ENCODE assay signal across 13 cellular contexts in genomic region chrX:67619253-67619652, GRCh38.
DNase-seq lines count a peak whose midpoint lies in the region; ATAC-seq, FAIRE-seq and TF ChIP-seq lines count a peak whose summit lies in the region.
"Had no signal": no experiment of that assay in that cellular context is flagged by ENCODE, and none has a peak within 500 bp of the region (broad histone marks: within the 10 kb centered on the region; RNA-seq: fewer than 3 reads in every experiment).

No MANE protein-coding gene starts in this region.

- H3K27me3 Mint-ChIP-seq in MCF 10A (ENCODE audit: insufficient read depth, unreplicated experiment): no peaks in the 10 kb centered on the region
- H3K27me3 Mint-ChIP-seq in progenitor cell of endocrine pancreas: no peaks in the 10 kb centered on the region

- H3K4me1 ChIP-seq in breast epithelium: no peaks in the 10 kb centered on the region
- H3K4me1 ChIP-seq: sigmoid colon had no signal

- TF ChIP-seq CTCF in MCF 10A (IDR thresholded peaks at IDR 0.05; ENCODE audit: unreplicated experiment) (no peak), breast epithelium (IDR thresholded peaks at IDR 0.05) (no peak), astrocyte of the spinal cord (IDR thresholded peaks at IDR 0.05; ENCODE audit: low read depth, low read length) (no peak), GM10248 (IDR thresholded peaks at IDR 0.05; ENCODE audit: control extremely low read depth, extremely low read depth, low read depth, missing control alignments) (no peak), progenitor cell of endocrine pancreas (IDR thresholded peaks at IDR 0.05; ENCODE audit: unreplicated experiment) (no peak)

- POLR2A ChIA-PET in MCF 10A (lab: Yijun Ruan, JAX): no interaction called here
- POLR2A ChIA-PET in GM10248 (lab: Yijun Ruan, JAX): no interaction called here

- peaks cover 9% of the 10 kb centered on the region for H3K9me3 Mint-ChIP-seq in MCF 10A (ENCODE audit: unreplicated experiment)
- peaks cover 32% of the 10 kb centered on the region for H3K9me3 Mint-ChIP-seq in progenitor cell of endocrine pancreas (ENCODE audit: low read depth)

- DNase-seq in MCF 10A (ENCODE audit: unreplicated experiment) (peak; percentile 76), breast epithelium (ENCODE audit: low spot score in 2 of 2) (no peak), astrocyte of the spinal cord (ENCODE audit: low read depth, low spot score) (peak; percentile 59), urothelium cell line (ENCODE audit: low spot score) (peak; percentile 13), GM10248 (ENCODE audit: extremely low spot score) (no peak), progenitor cell of endocrine pancreas (ENCODE audit: low spot score, unreplicated experiment) (no peak)
- DNase-seq in stimulated activated CD4-positive, alpha-beta T cell treated with anti-CD3 and anti-CD28 coated beads, Interleukin-4, amount 100 ng/mL, for 24 hours: no peak
- DNase-seq: activated naive CD4-positive, alpha-beta T cell treated with Interleukin-2 at 50 U/mL for 16 hours; AML-193; Karpas-422; sigmoid colon; stimulated activated naive CD4-positive, alpha-beta T cell had no signal

- no peaks in the 10 kb centered on the region for H3K27me3 ChIP-seq in breast epithelium
- H3K27me3 ChIP-seq: sigmoid colon had no signal

- no peaks in the 10 kb centered on the region for H3K36me3 ChIP-seq in breast epithelium
- H3K36me3 ChIP-seq: sigmoid colon had no signal

- no TSS peak for BruUV-seq in MCF 10A (replicated peaks; lab: Mats Ljungman, UMichigan)

- H3K27ac Mint-ChIP-seq in MCF 10A (ENCODE audit: low read depth, unreplicated experiment): no peak overlapping the region
- no peak overlapping the region for H3K27ac Mint-ChIP-seq in progenitor cell of endocrine pancreas

- TF ChIP-seq POLR2A in breast epithelium (IDR thresholded peaks at IDR 0.05): no peak

- H3K4me1 Mint-ChIP-seq in MCF 10A (ENCODE audit: insufficient read depth, unreplicated experiment) (peaks cover 8% of the 10 kb centered on the region), progenitor cell of endocrine pancreas (ENCODE audit: low read depth) (no peaks in the 10 kb centered on the region)

- H3K36me3 Mint-ChIP-seq in MCF 10A (ENCODE audit: insufficient read depth, unreplicated experiment) (no peaks in the 10 kb centered on the region), progenitor cell of endocrine pancreas (ENCODE audit: insufficient read depth) (no peaks in the 10 kb centered on the region)

- intact Hi-C loops in MCF 10A (cut with micrococcal nuclease) (no loop called here), breast epithelium (cut with DNase I; ENCODE audit: low total_unique reads) (loop anchor here (10.0 kb wide), 1 partner anchor 1164 kb away; no protein-coding TSS in a partner anchor)

- CTCF ChIA-PET in MCF 10A (lab: Yijun Ruan, JAX): interaction anchor here (0.6 to 0.7 kb wide), 2 partner anchors 24 to 28 kb away, joined by 3 to 4 read pairs; no protein-coding TSS in a partner anchor
- CTCF ChIA-PET in GM10248 (lab: Yijun Ruan, JAX): no interaction called here

- H3K27ac ChIP-seq in breast epithelium: no peak overlapping the region
- H3K27ac ChIP-seq: sigmoid colon had no signal

- no peak overlapping the region for H3K4me3 Mint-ChIP-seq in MCF 10A (ENCODE audit: unreplicated experiment)
- no peak overlapping the region for H3K4me3 Mint-ChIP-seq in progenitor cell of endocrine pancreas (ENCODE audit: low read depth)

- in situ Hi-C loops in astrocyte of the spinal cord (cut with HindIII; ENCODE audit: low sequenced_read_pairs): no loop called here

- no peak for FAIRE-seq in urothelium cell line (lab: Jason Lieb, UNC)

- H3K4me3 ChIP-seq in breast epithelium (no peak overlapping the region), astrocyte of the spinal cord (ENCODE audit: low read depth, low read length) (no peak overlapping the region)
- H3K4me3 ChIP-seq: sigmoid colon had no signal

- ATAC-seq in HG03135 (IDR thresholded peaks at IDR 0.05; ENCODE audit: unreplicated experiment): peak; percentile 67

- H3K9me3 ChIP-seq in breast epithelium: peaks cover 0 to 26% of the 10 kb centered on the region in 2 donors
- H3K9me3 ChIP-seq: sigmoid colon had no signal

Comparison
In these comparisons a context has a peak if more than half of its experiments do, and no peak if none do; other contexts are left out.
1. DNase-seq: peak in MCF 10A (single experiment), astrocyte of the spinal cord (single experiment) and urothelium cell line (single experiment); none in breast epithelium (0 of 2), stimulated activated CD4-positive, alpha-beta T cell treated with anti-CD3 and anti-CD28 coated beads, Interleukin-4, amount 100 ng/mL, for 24 hours (single experiment), GM10248 (single experiment) and progenitor cell of endocrine pancreas (single experiment).